Comparison of ENCODE assay signal across 8 cellular contexts in the genomic region with DNA sequence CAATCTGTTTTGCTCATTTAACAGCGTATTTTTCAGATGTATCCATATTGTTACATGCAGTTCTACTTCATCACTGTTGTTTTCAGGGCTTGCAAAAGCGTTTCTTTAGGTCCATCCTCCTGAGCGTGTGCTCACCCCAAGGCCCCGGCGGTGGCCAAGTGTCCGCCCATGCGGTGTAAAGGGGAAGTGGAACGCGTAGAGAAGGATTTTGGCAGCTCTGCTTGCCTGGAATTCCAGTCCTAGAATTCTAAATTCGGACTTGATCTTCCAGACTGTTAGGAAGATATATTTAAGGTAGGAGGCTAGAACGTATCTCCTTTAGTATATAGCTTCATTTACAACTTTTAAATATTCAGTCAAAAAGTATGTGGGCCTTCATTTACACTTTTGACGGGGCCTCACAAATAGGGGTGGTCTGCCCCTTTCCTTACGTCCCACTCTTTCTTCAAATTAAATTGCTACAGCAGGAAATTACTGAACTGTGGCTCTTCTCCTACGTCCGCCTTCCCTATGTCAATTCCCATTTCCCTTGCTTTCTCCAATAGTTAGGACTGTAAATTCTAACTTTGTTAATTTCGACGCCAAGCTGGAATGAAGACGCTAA. TPM values are rescaled to one million over a fixed set of nuclear protein-coding genes. Genes with fewer than 3 reads are reported as not detected.
DNase-seq lines count a peak whose midpoint lies in the region; ATAC-seq and TF ChIP-seq lines count a peak whose summit lies in the region.

No MANE protein-coding gene starts in this region.

- intact Hi-C loops in left lung (cut with DNase I) (no loop called here), testis (cut with DNase I; ENCODE audit: low total_unique reads) (no loop called here)

- H3K79me2 ChIP-seq in OCI-LY3 (ENCODE audit: low read length): peaks cover 29% of the 10 kb centered on the region

- peak overlapping the region; percentile 90 for H3K27ac Mint-ChIP-seq in activated CD8-positive, alpha-beta memory T cell treated with anti-CD3 and anti-CD28 coated beads, Interleukin-2, amount 10 ng/mL, durations not matched to agents 7 days and 5 days
- H3K27ac Mint-ChIP-seq in chondrocyte (ENCODE audit: unreplicated experiment): peak overlapping the region; percentile 98

- H3K4me3 ChIP-seq in OCI-LY3 (ENCODE audit: low read length) (peak overlapping the region; percentile 95), left lung (peak overlapping the region; percentile 27 to 92), testis (peak overlapping the region; percentile 92 to 98)

- H3K27ac ChIP-seq in OCI-LY3 (ENCODE audit: low read length) (peak overlapping the region; percentile 9; the same call in 1 of the 2 replicates), left lung (peak overlapping the region; percentile 87 to 97), testis (peak overlapping the region; percentile 94 to 98)

- H3K36me3 ChIP-seq in OCI-LY3 (replicated peaks; ENCODE audit: low read depth, low read length) (no peaks in the 10 kb centered on the region), left lung (no peaks in the 10 kb centered on the region), testis (ENCODE audit: low read depth, missing control alignments) (no peaks in the 10 kb centered on the region)

- H3K4me1 Mint-ChIP-seq in activated CD8-positive, alpha-beta memory T cell treated with anti-CD3 and anti-CD28 coated beads, Interleukin-2, amount 10 ng/mL, durations not matched to agents 7 days and 5 days: peaks cover 45% of the 10 kb centered on the region
- H3K4me1 Mint-ChIP-seq in chondrocyte (ENCODE audit: low read depth): peaks cover 47% of the 10 kb centered on the region

- no peaks in the 10 kb centered on the region for H4K20me1 ChIP-seq in OCI-LY3 (ENCODE audit: insufficient read depth, low read length)

- WGBS in testis, 2 donors: 3 to 5% methylated on average over 18 of the region's 18 CpGs

- no peak for ATAC-seq in activated CD8-positive, alpha-beta memory T cell treated with anti-CD3 and anti-CD28 coated beads, Interleukin-2, amount 10 ng/mL, durations not matched to agents 7 days and 5 days
- ATAC-seq in left lung (peak; percentile 28), HG02884 (IDR thresholded peaks at IDR 0.05; ENCODE audit: unreplicated experiment) (no peak), HG02759 (IDR thresholded peaks at IDR 0.05; ENCODE audit: unreplicated experiment) (no peak)

- DNase-seq in activated CD8-positive, alpha-beta memory T cell treated with anti-CD3 and anti-CD28 coated beads, Interleukin-2, amount 10 ng/mL, durations not matched to agents 7 days and 5 days: no peak
- DNase-seq in activated CD8-positive, alpha-beta memory T cell treated with anti-CD3 and anti-CD28 coated beads, Interleukin-2, amount 50 U/mL, for 48 hours: no peak
- DNase-seq in chondrocyte (ENCODE audit: low spot score): no peak
- DNase-seq in left lung: peak; percentile 44 to 71
- peak; percentile 46 for DNase-seq in testis

- no peaks in the 10 kb centered on the region for H3K9me3 Mint-ChIP-seq in activated CD8-positive, alpha-beta memory T cell treated with anti-CD3 and anti-CD28 coated beads, Interleukin-2, amount 10 ng/mL, durations not matched to agents 7 days and 5 days (ENCODE audit: low read depth)
- no peaks in the 10 kb centered on the region for H3K9me3 Mint-ChIP-seq in chondrocyte (ENCODE audit: low read depth)

- no peak for TF ChIP-seq POLR2A in testis (IDR thresholded peaks at IDR 0.05)

- CTCF ChIA-PET in activated CD8-positive, alpha-beta memory T cell treated with anti-CD3 and anti-CD28 coated beads, Interleukin-2, amount 10 ng/mL, durations not matched to agents 7 days and 5 days (lab: Charles Lee): interaction anchor here (0.8 to 1.5 kb wide), 5 partner anchors 10 to 428 kb away, joined by 3 to 14 read pairs (median 5); no protein-coding TSS in a partner anchor

- TF ChIP-seq CTCF in OCI-LY3 (IDR thresholded peaks at IDR 0.05; ENCODE audit: low read depth, low read length): no peak
- no peak for TF ChIP-seq CTCF in chondrocyte (IDR thresholded peaks at IDR 0.05)
- TF ChIP-seq CTCF in left lung (IDR thresholded peaks at IDR 0.05): no peak
- peak; percentile 9 to 32 (median 31) for TF ChIP-seq CTCF in testis (IDR thresholded peaks at IDR 0.05)

- peak overlapping the region; percentile 92 for H2AFZ ChIP-seq in OCI-LY3 (ENCODE audit: low read depth, low read length)

- H3K4me1 ChIP-seq in OCI-LY3 (ENCODE audit: low read length): peaks cover 13% of the 10 kb centered on the region
- H3K4me1 ChIP-seq in left lung: peaks cover 12 to 39% of the 10 kb centered on the region in 2 donors
- H3K4me1 ChIP-seq in testis: peaks cover 10% of the 10 kb centered on the region

- peaks cover 10% of the 10 kb centered on the region for H3K27me3 ChIP-seq in OCI-LY3 (ENCODE audit: low read depth, low read length)
- H3K27me3 ChIP-seq in left lung: no peaks in the 10 kb centered on the region
- no peaks in the 10 kb centered on the region for H3K27me3 ChIP-seq in testis

- H3K36me3 Mint-ChIP-seq in activated CD8-positive, alpha-beta memory T cell treated with anti-CD3 and anti-CD28 coated beads, Interleukin-2, amount 10 ng/mL, durations not matched to agents 7 days and 5 days: peaks cover 1% of the 10 kb centered on the region
- H3K36me3 Mint-ChIP-seq in chondrocyte (ENCODE audit: low read depth): no peaks in the 10 kb centered on the region

- no peaks in the 10 kb centered on the region for H3K27me3 Mint-ChIP-seq in activated CD8-positive, alpha-beta memory T cell treated with anti-CD3 and anti-CD28 coated beads, Interleukin-2, amount 10 ng/mL, durations not matched to agents 7 days and 5 days
- no peaks in the 10 kb centered on the region for H3K27me3 Mint-ChIP-seq in chondrocyte (ENCODE audit: low read depth)

- H3K9me3 ChIP-seq in OCI-LY3 (ENCODE audit: insufficient read depth, low read length) (no peaks in the 10 kb centered on the region), left lung (no peaks in the 10 kb centered on the region), testis (no peaks in the 10 kb centered on the region)

- peak overlapping the region; percentile 87 for H3K4me3 Mint-ChIP-seq in activated CD8-positive, alpha-beta memory T cell treated with anti-CD3 and anti-CD28 coated beads, Interleukin-2, amount 10 ng/mL, durations not matched to agents 7 days and 5 days
- peak overlapping the region; percentile 92 for H3K4me3 Mint-ChIP-seq in chondrocyte (ENCODE audit: unreplicated experiment)

- peak overlapping the region; percentile 81 for H3K4me2 ChIP-seq in OCI-LY3 (ENCODE audit: low read length)

- H3K9ac ChIP-seq in OCI-LY3 (ENCODE audit: low read length): peak overlapping the region; percentile 60

RNA-seq across cellular contexts. Expression of a gene that starts 0.6 kb away (rescaled TPM):
- 10 to 100 TPM; 23.4 to 30.1 TPM for total RNA-seq in activated CD8-positive, alpha-beta memory T cell treated with anti-CD3 and anti-CD28 coated beads, Interleukin-2, amount 10 ng/mL, durations not matched to agents 7 days and 5 days
- 43.5 to 47.2 TPM (median 46.6 TPM) in 3 replicates for total RNA-seq in chondrocyte
- total RNA-seq in left lung: 10 to 100 TPM; 44.4 to 46.3 TPM
- 10 to 100 TPM; 28.7 to 35.6 TPM for total RNA-seq in testis
- polyA plus RNA-seq in testis (ENCODE audit: insufficient read depth, low read depth, low replicate concordance): 20.6 TPM

Comparison
In these comparisons a context has a peak if more than half of its experiments do, and no peak if none do; other contexts are left out.
1. DNase-seq: peak in left lung (2 of 2) and testis (single experiment); none in activated CD8-positive, alpha-beta memory T cell treated with anti-CD3 and anti-CD28 coated beads, Interleukin-2, amount 10 ng/mL, durations not matched to agents 7 days and 5 days (single experiment), activated CD8-positive, alpha-beta memory T cell treated with anti-CD3 and anti-CD28 coated beads, Interleukin-2, amount 50 U/mL, for 48 hours (single experiment) and chondrocyte (single experiment).
2. H3K27ac ChIP-seq: peak in every context shown above with its lines; median percentile 96 in testis; 92 in left lung; 9 in OCI-LY3.
3. CTCF ChIP-seq: peak in testis (3 of 3); none in OCI-LY3 (single experiment), chondrocyte (single experiment) and left lung (0 of 2).
4. Peak in every context shown above with its lines, with median percentiles within 50 percentile points of each other: H3K4me3 ChIP-seq.